10 cellular contexts compared by ENCODE assay signal in genomic region chr14:73751157-73751691, GRCh38. TPM values are rescaled to one million over a fixed set of nuclear protein-coding genes. Genes with fewer than 3 reads are reported as not detected.
DNase-seq lines count a peak whose midpoint lies in the region; ATAC-seq lines count a peak whose summit lies in the region.
"Had no signal": no experiment of that assay in that cellular context is flagged by ENCODE, and none has a peak within 500 bp of the region (broad histone marks: within the 10 kb centered on the region; RNA-seq: fewer than 3 reads in every experiment).

No MANE protein-coding gene starts in this region.

- no peak overlapping the region for H3K4me2 ChIP-seq in trophoblast cell (ENCODE audit: low read length)

- H4K12ac ChIP-seq in trophoblast cell (ENCODE audit: low read depth, low read length), result no peak overlapping the region

- peaks cover 35 to 99% (median 85%) of the 10 kb centered on the region in 4 donors for H3K4me1 Mint-ChIP-seq in CD4-positive, CD25-positive, alpha-beta regulatory T cell

- H3K23ac ChIP-seq in trophoblast cell (ENCODE audit: low read length), result no peak overlapping the region

- peak overlapping the region; percentile 90 for H3K27ac ChIP-seq in CD4-positive, CD25-positive, alpha-beta regulatory T cell (ENCODE audit: insufficient read depth, low read length, poor library complexity, severe bottlenecking)
- H3K27ac ChIP-seq in cingulate gyrus (ENCODE audit: low read depth, low read length), result peak overlapping the region; percentile 21
- no peak overlapping the region for H3K27ac ChIP-seq in trophoblast cell (ENCODE audit: low read depth, low read length)

- ATAC-seq in CD4-positive, CD25-positive, alpha-beta regulatory T cell (ENCODE audit: low read depth in 2 of 2), result no peak
- ATAC-seq in GM21390 (IDR thresholded peaks at IDR 0.05; ENCODE audit: unreplicated experiment), result no peak

- no peaks in the 10 kb centered on the region for H3K36me3 Mint-ChIP-seq in CD4-positive, CD25-positive, alpha-beta regulatory T cell

- H2AFZ ChIP-seq in trophoblast cell (ENCODE audit: insufficient read depth, low read length, poor library complexity), result no peak overlapping the region

- no peak overlapping the region for H3K9ac ChIP-seq in trophoblast cell (ENCODE audit: low read length)

- peaks cover 92% of the 10 kb centered on the region for H3K4me1 ChIP-seq in CD4-positive, CD25-positive, alpha-beta regulatory T cell (ENCODE audit: control insufficient read depth, insufficient read depth, low read length, poor library complexity, severe bottlenecking)
- H3K4me1 ChIP-seq in trophoblast cell (ENCODE audit: control insufficient read depth in 1 of 2, insufficient read depth in 2 of 2, low read length in 2 of 2), result peaks cover 70 to 77% of the 10 kb centered on the region in 2 experiments

- H3K9me3 ChIP-seq in CD4-positive, CD25-positive, alpha-beta regulatory T cell (ENCODE audit: control insufficient read depth in 2 of 2, low read length in 2 of 2), result no peaks in the 10 kb centered on the region
- no peaks in the 10 kb centered on the region for H3K9me3 ChIP-seq in trophoblast cell (ENCODE audit: insufficient read depth, low read depth, low read length)

- no peaks in the 10 kb centered on the region for H3K27me3 Mint-ChIP-seq in CD4-positive, CD25-positive, alpha-beta regulatory T cell

- H3K4ac ChIP-seq in trophoblast cell (ENCODE audit: low read depth, low read length), result peak overlapping the region; percentile 6

- no peak overlapping the region for H4K8ac ChIP-seq in trophoblast cell (ENCODE audit: low read depth, low read length)

- no peak overlapping the region for H4K91ac ChIP-seq in trophoblast cell (ENCODE audit: low read depth, low read length)

- H3K4me3 ChIP-seq in CD4-positive, CD25-positive, alpha-beta regulatory T cell (ENCODE audit: low read depth, low read length), result no peak overlapping the region
- H3K4me3 ChIP-seq in trophoblast cell (ENCODE audit: low read depth, low read length), result no peak overlapping the region

- H3K9me3 Mint-ChIP-seq in CD4-positive, CD25-positive, alpha-beta regulatory T cell, result no peaks in the 10 kb centered on the region

- peaks cover 31% of the 10 kb centered on the region for H3K79me2 ChIP-seq in trophoblast cell (ENCODE audit: control insufficient read depth, insufficient read depth, low read length, poor library complexity)

- no peaks in the 10 kb centered on the region for H3K27me3 ChIP-seq in CD4-positive, CD25-positive, alpha-beta regulatory T cell (ENCODE audit: control insufficient read depth, insufficient read depth, low read length)
- no peaks in the 10 kb centered on the region for H3K27me3 ChIP-seq in trophoblast cell (ENCODE audit: insufficient read depth, low read length)

- H3K4me3 Mint-ChIP-seq in CD4-positive, CD25-positive, alpha-beta regulatory T cell, result peak overlapping the region; percentile 21 to 59 (median 27)

- DNase-seq in CD4-positive, CD25-positive, alpha-beta regulatory T cell, result no peak
- DNase-seq in MV-4-11 (lab: John Stamatoyannopoulos, UW) (peak; percentile 79), trophoblast cell (no peak), germinal center (ENCODE audit: low spot score) (no peak), NCI-H1048 (lab: John Stamatoyannopoulos, UW) (no peak), NCI-H82 treated with DMSO at 0.1 percent for 48 hours (lab: John Stamatoyannopoulos, UW; ENCODE audit: unreplicated experiment) (no peak)
- DNase-seq: activated CD4-positive, alpha-beta T cell treated with anti-CD3 and anti-CD28 coated beads, Interleukin-2, amount 50 U/mL, for 4 hours; DND-41 had no signal

- no peak overlapping the region for H2BK120ac ChIP-seq in trophoblast cell (ENCODE audit: insufficient read depth, low read length, poor library complexity)

- WGBS in trophoblast cell (ENCODE audit: extremely low coverage, insufficient coverage, insufficient read length), result no CpG with 5 or more reads among the region's 7 CpGs

- H3K79me1 ChIP-seq in trophoblast cell (ENCODE audit: low read length), result peaks cover 30% of the 10 kb centered on the region

- H2BK12ac ChIP-seq in trophoblast cell (ENCODE audit: low read length), result no peak overlapping the region

- H3K14ac ChIP-seq in trophoblast cell (ENCODE audit: low read length), result no peak overlapping the region

- H3K18ac ChIP-seq in trophoblast cell (ENCODE audit: low read length), result no peak overlapping the region

- H3K27ac Mint-ChIP-seq in CD4-positive, CD25-positive, alpha-beta regulatory T cell, result peak overlapping the region; percentile 89 to 94 (median 90)

- H3K36me3 ChIP-seq in CD4-positive, CD25-positive, alpha-beta regulatory T cell (ENCODE audit: control insufficient read depth, insufficient read depth, low read length), result no peaks in the 10 kb centered on the region
- H3K36me3 ChIP-seq in trophoblast cell (ENCODE audit: control insufficient read depth in 1 of 2, insufficient read depth in 2 of 2, low read length in 2 of 2), result no peaks in the 10 kb centered on the region

- no peak overlapping the region for H2BK5ac ChIP-seq in trophoblast cell (ENCODE audit: low read depth, low read length, poor library complexity)

- no peak overlapping the region for H2AK5ac ChIP-seq in trophoblast cell (ENCODE audit: low read length)

RNA-seq across cellular contexts. Expression of gene PNMA1, which starts 37.0 kb away (rescaled TPM):
- 42.6 TPM for total RNA-seq in CD4-positive, CD25-positive, alpha-beta regulatory T cell
- polyA plus RNA-seq in CD4-positive, CD25-positive, alpha-beta regulatory T cell, result 10 to 100 TPM; 45.2 to 54.1 (median 51.9) TPM
- 19.1 and 19.3 TPM in 2 replicates for polyA plus RNA-seq in trophoblast cell (2013)
